24 cellular contexts compared by ENCODE assay signal in genomic region chr12:119247007-119247719, GRCh38.
"Had no signal": no experiment of that assay in that cellular context is flagged by ENCODE, and none has a peak within 500 bp of the region (broad histone marks: within the 10 kb centered on the region; RNA-seq: fewer than 3 reads in every experiment).

No MANE protein-coding gene starts in this region.

- H3K4me2 ChIP-seq: smooth muscle cell had no signal

- H3K4me1 ChIP-seq: breast epithelium, colonic mucosa, left lung had no signal

- H3K9me3 ChIP-seq: breast epithelium, colonic mucosa, left lung, neutrophil had no signal

- H3K27ac ChIP-seq: breast epithelium, colonic mucosa, dorsolateral prefrontal cortex, left lung, neutrophil had no signal

- H3K27me3 ChIP-seq: colonic mucosa, left lung, neutrophil, sigmoid colon had no signal

- ATAC-seq: left lung, SK-N-SH treated with all-trans-retinoic acid at 6 μM for 48 hours, T-helper 17 cell had no signal

- H3K4me3 ChIP-seq: breast epithelium, colonic mucosa, dorsolateral prefrontal cortex, left lung, sigmoid colon, smooth muscle cell had no signal

- H3K36me3 ChIP-seq: breast epithelium, colonic mucosa, left lung, neutrophil, sigmoid colon had no signal

- DNase-seq: activated CD4-positive, alpha-beta memory T cell treated with anti-CD3 and anti-CD28 coated beads for 36 hours; activated CD4-positive, alpha-beta T cell treated with anti-CD3 and anti-CD28 coated beads, Interleukin-2, amount 10 ng/mL, durations not matched to agents 24 days and 14 days; activated CD4-positive, CD25-positive, alpha-beta regulatory T cell treated with anti-CD3 and anti-CD28 coated beads, Interleukin-2, amount 50 U/mL, for 72 hours; activated CD8-positive, alpha-beta memory T cell treated with anti-CD3 and anti-CD28 coated beads, Interleukin-2, amount 50 U/mL, for 48 hours; activated gamma-delta T cell treated with Interleukin-2 at 50 U/mL for 16 hours; activated naive CD4-positive, alpha-beta T cell treated with anti-CD3 and anti-CD28 coated beads, Interleukin-2, amount 50 U/mL, for 16 hours; activated T-cell treated with anti-CD3 and anti-CD28 coated beads, Interleukin-2, amount 50 U/mL, for 24 hours; amniotic stem cell; colonic mucosa; dorsolateral prefrontal cortex; effector memory CD4-positive, alpha-beta T cell; erythroblast; kidney glomerular epithelial cell; left lung; mammary epithelial cell; sigmoid colon; stimulated activated naive CD4-positive, alpha-beta T cell treated with Interleukin-2 at 50 U/mL for 16 hours; T-helper 17 cell; T1000; trophoblast cell had no signal
